Comparison of ENCODE assay signal across 14 cellular contexts in genomic region chr9:136697146-136697820, GRCh38. TPM values are rescaled to one million over a fixed set of nuclear protein-coding genes. Genes with fewer than 3 reads are reported as not detected.
A peak's percentile ranks its signal among the peaks of the same experiment; 100 is the strongest.
DNase-seq lines count a peak whose midpoint lies in the region; ATAC-seq, FAIRE-seq and TF ChIP-seq lines count a peak whose summit lies in the region.
"Had no signal": no experiment of that assay in that cellular context is flagged by ENCODE, and none has a peak within 500 bp of the region (broad histone marks: within the 10 kb centered on the region; RNA-seq: fewer than 3 reads in every experiment).

No MANE protein-coding gene starts in this region.

- H3K9ac ChIP-seq in adipocyte (ENCODE audit: low read length) (peak overlapping the region; percentile 39), HepG2 (ENCODE audit: insufficient read depth, low read depth, low read length) (peak overlapping the region; percentile 56), subcutaneous abdominal adipose tissue (ENCODE audit: low read length in 5 of 5) (peak overlapping the region in 2 of 5 donors; percentile 2 to 60)

- peak; percentile 32 for ATAC-seq in HepG2
- ATAC-seq: activated naive CD4-positive, alpha-beta T cell treated with anti-CD3 and anti-CD28 coated beads, Interleukin-2, amount 50 U/mL, for 72 hours; PC-3 had no signal

- H3K4me3 ChIP-seq in adipocyte (ENCODE audit: low read length), result no peak overlapping the region
- peak overlapping the region; percentile 45 to 73 (median 48) for H3K4me3 ChIP-seq in HepG2 (replicated peaks in 1 of 3; ENCODE audit: insufficient read depth in 1 of 3, low read depth in 2 of 3, low read length in 3 of 3)
- peak overlapping the region in 1 of 5 donors; percentile 16 for H3K4me3 ChIP-seq in subcutaneous abdominal adipose tissue (ENCODE audit: low read depth in 1 of 5, low read length in 5 of 5)
- H3K4me3 ChIP-seq: thoracic aorta had no signal

- H3K27me3 ChIP-seq in adipocyte (replicated peaks; ENCODE audit: control insufficient read depth, insufficient read depth, low read length) (peaks cover 18% of the 10 kb centered on the region), HepG2 (ENCODE audit: control insufficient read depth in 1 of 2, insufficient read depth in 2 of 2, low read length in 2 of 2) (peaks cover 8 to 23% of the 10 kb centered on the region in 2 experiments), subcutaneous abdominal adipose tissue (ENCODE audit: control insufficient read depth in 5 of 5, insufficient read depth in 4 of 5, low read length in 5 of 5) (peaks cover 0 to 4% (median 0%) of the 10 kb centered on the region in 5 donors)

- intact Hi-C loops in HepG2 (cut with micrococcal nuclease; ENCODE audit: unreplicated experiment), result loop anchor here (1.0 kb wide), 1 partner anchor 22 kb away; no protein-coding TSS in a partner anchor

- TF ChIP-seq RAD21 in HepG2 (CRISPR knock-in tag; IDR thresholded peaks at IDR 0.05), result no peak

- DNase-seq in HuH-7 (ENCODE audit: low spot score), result peak; percentile 65
- DNase-seq in adipocyte (ENCODE audit: low read depth), result no peak
- peak; percentile 28 for DNase-seq in HepG2 (ENCODE audit: low spot score)
- DNase-seq in anterior cingulate cortex (lab: John Stamatoyannopoulos, UW), result no peak
- DNase-seq in activated CD8-positive, alpha-beta memory T cell treated with anti-CD3 and anti-CD28 coated beads, Interleukin-2, amount 50 U/mL, for 48 hours, result no peak
- DNase-seq in HTR-8/SVneo (ENCODE audit: insufficient read length, low spot score), result no peak
- DNase-seq: PC-3, T-helper 9 cell had no signal

- H4K20me1 ChIP-seq in HepG2 (ENCODE audit: insufficient read depth, low read length), result no peaks in the 10 kb centered on the region

- no peak for TF ChIP-seq POLR2A in HepG2 (IDR thresholded peaks at IDR 0.05; ENCODE audit: insufficient read depth in 1 of 2, low read depth in 2 of 2, low read length in 2 of 2)

- peak overlapping the region; percentile 91 for H3K4me2 ChIP-seq in HepG2 (ENCODE audit: low read depth, low read length)

- POLR2A ChIA-PET in HepG2 (lab: Yijun Ruan, JAX), result interaction anchor here (0.8 to 3.0 kb wide), 5 partner anchors 10 to 334 kb away, joined by 3 to 30 read pairs (median 3); partner anchors contain the start of gene AGPAT2

- peak; percentile 69 for FAIRE-seq in HepG2 (lab: Jason Lieb, UNC)
- FAIRE-seq in HTR-8/SVneo (lab: Jason Lieb, UNC), result no peak
- FAIRE-seq: colon had no signal

- TF ChIP-seq CTCF in HepG2 (CRISPR knock-in tag; IDR thresholded peaks at IDR 0.05), result no peak

- H3K36me3 ChIP-seq in adipocyte (ENCODE audit: control insufficient read depth, insufficient read depth, low read length, severe bottlenecking) (no peaks in the 10 kb centered on the region), HepG2 (replicated peaks in 1 of 2; ENCODE audit: control insufficient read depth in 1 of 2, insufficient read depth in 2 of 2, low read length in 2 of 2) (no peaks in the 10 kb centered on the region), subcutaneous abdominal adipose tissue (ENCODE audit: control insufficient read depth in 5 of 5, insufficient read depth in 5 of 5, low read length in 5 of 5) (no peaks in the 10 kb centered on the region)
- H3K36me3 ChIP-seq: thoracic aorta had no signal

- whole genome bisulfite sequencing in HepG2 (ENCODE audit: low lambda C conversion rate), result 2% methylated on average over 21 of the region's 23 CpGs

- no TSS peak for BruUV-seq in HepG2 (replicated peaks; lab: Mats Ljungman, UMichigan)

- no peak overlapping the region for H2AFZ ChIP-seq in HepG2 (ENCODE audit: low read length)

- H3K4me1 ChIP-seq in adipocyte (ENCODE audit: control insufficient read depth, insufficient read depth, low read length) (peaks cover 21% of the 10 kb centered on the region), HepG2 (ENCODE audit: insufficient read depth, low read length) (peaks cover 75% of the 10 kb centered on the region), subcutaneous abdominal adipose tissue (ENCODE audit: control insufficient read depth in 5 of 5, insufficient read depth in 5 of 5, low read length in 5 of 5) (peaks cover 0 to 49% (median 39%) of the 10 kb centered on the region in 5 donors)

- H3K27ac ChIP-seq in HepG2 (ENCODE audit: extremely low read length, insufficient read depth, low read length) (peak overlapping the region; percentile 85), subcutaneous abdominal adipose tissue (ENCODE audit: low read depth, low read length) (peak overlapping the region; percentile 65)
- H3K27ac ChIP-seq: thoracic aorta had no signal

- H3K9me3 ChIP-seq in adipocyte (ENCODE audit: control insufficient read depth, low read length) (no peaks in the 10 kb centered on the region), HepG2 (ENCODE audit: low read length) (no peaks in the 10 kb centered on the region), subcutaneous abdominal adipose tissue (ENCODE audit: control insufficient read depth in 5 of 5, low read length in 5 of 5) (no peaks in the 10 kb centered on the region)
- H3K9me3 ChIP-seq: thoracic aorta had no signal

- TF ChIP-seq EP300 in HepG2 (IDR thresholded peaks at IDR 0.05; ENCODE audit: low read depth in 2 of 2, low read length in 2 of 2) (peak in 1 of 2 experiments; percentile 65; a peak in 2 of 4 replicates), HepG2 (CRISPR knock-in tag; IDR thresholded peaks at IDR 0.05; ENCODE audit: borderline replicate concordance) (no peak)

- in situ Hi-C loops in HepG2 (cut with HindIII; ENCODE audit: extremely low pct_ligation_motif_present, low pct_unique_long_range_greater_than_20kb), result no loop called here

- CTCF ChIA-PET in HepG2 (lab: Yijun Ruan, JAX; ENCODE audit: low intra/inter-chr PET ratio, low total read pairs), result no interaction called here

- H3K79me2 ChIP-seq in HepG2 (ENCODE audit: insufficient read depth, low read length), result no peaks in the 10 kb centered on the region

RNA-seq across cellular contexts. Expression of gene AGPAT2, which starts 10.0 kb away (rescaled TPM):
- total RNA-seq in HepG2 (2016; rRNA removed; fragmentation: Illumina TruSeq; extraction: Trizol), result 2.5 and 3.9 TPM in 2 replicates
- 5.2 and 5.9 TPM in 2 replicates for total RNA-seq in HepG2 (2016; cell fraction: cytosol; rRNA removed; fragmentation: Illumina TruSeq; extraction: Trizol; ENCODE audit: low read depth)
- total RNA-seq in HepG2 (2016; cell fraction: insoluble cytoplasmic fraction; rRNA removed; fragmentation: Illumina TruSeq; extraction: Trizol), result 2.1 and 3.5 TPM in 2 replicates
- 6.3 and 6.7 TPM in 2 replicates for total RNA-seq in HepG2 (2016; cell fraction: membrane; rRNA removed; fragmentation: Illumina TruSeq; extraction: Trizol)
- 3.1 and 3.9 TPM in 2 replicates for total RNA-seq in HepG2 (2016; cell fraction: nucleus; rRNA removed; fragmentation: Illumina TruSeq; extraction: Trizol)
- polyA plus RNA-seq in HepG2 (2011; rRNA removed), result 25.8 and 33.0 TPM in 2 replicates
- polyA plus RNA-seq in HepG2 (2011; cell fraction: cytosol; rRNA removed), result 34.1 and 37.6 TPM in 2 replicates
- 32.1 and 35.6 TPM in 2 replicates for polyA plus RNA-seq in HepG2 (2011; cell fraction: nucleus; rRNA removed)
- polyA plus RNA-seq in HepG2 (2012), result 9.3 and 10.6 TPM in 2 replicates
- polyA plus RNA-seq in HepG2 (2016; cell fraction: cytosol; fragmentation: Illumina TruSeq; extraction: Trizol; ENCODE audit: low read depth), result 8.4 and 9.1 TPM in 2 replicates
- polyA plus RNA-seq in HepG2 (2016; cell fraction: insoluble cytoplasmic fraction; fragmentation: Illumina TruSeq; extraction: Trizol; ENCODE audit: low read depth), result 3.6 and 3.8 TPM in 2 replicates
- 9.7 and 9.8 TPM in 2 replicates for polyA plus RNA-seq in HepG2 (2016; cell fraction: membrane; fragmentation: Illumina TruSeq; extraction: Trizol; ENCODE audit: low read depth)
- 8.2 and 8.4 TPM in 2 replicates for polyA plus RNA-seq in HepG2 (2016; cell fraction: nucleus; fragmentation: Illumina TruSeq; extraction: Trizol; ENCODE audit: insufficient read depth, low read depth)
- polyA minus RNA-seq in HepG2 (2011; rRNA and poly(A)+ RNA removed; ENCODE audit: low replicate concordance), result 34.1 and 96.5 TPM in 2 replicates
- 12.3 and 17.9 TPM in 2 replicates for polyA minus RNA-seq in HepG2 (2011; cell fraction: cytosol; rRNA and poly(A)+ RNA removed)
- 6.1 and 6.2 TPM in 2 replicates for polyA minus RNA-seq in HepG2 (2011; cell fraction: nucleus; rRNA and poly(A)+ RNA removed)

RNA-seq across cellular contexts. Expression of gene DIPK1B, which starts 15.1 kb away (rescaled TPM):
- total RNA-seq in HepG2 (2016; rRNA removed; fragmentation: Illumina TruSeq; extraction: Trizol), result 0.18 and 0.28 TPM in 2 replicates
- total RNA-seq in HepG2 (2016; cell fraction: cytosol; rRNA removed; fragmentation: Illumina TruSeq; extraction: Trizol; ENCODE audit: low read depth), result 0.91 and 1.1 TPM in 2 replicates
- 0.28 and 0.41 TPM in 2 replicates for total RNA-seq in HepG2 (2016; cell fraction: insoluble cytoplasmic fraction; rRNA removed; fragmentation: Illumina TruSeq; extraction: Trizol)
- total RNA-seq in HepG2 (2016; cell fraction: membrane; rRNA removed; fragmentation: Illumina TruSeq; extraction: Trizol), result 0.99 and 1.2 TPM in 2 replicates
- 0.16 TPM in 1 of 2 replicates, not detected in the other for total RNA-seq in HepG2 (2016; cell fraction: nucleus; rRNA removed; fragmentation: Illumina TruSeq; extraction: Trizol)
- 3.9 and 7.2 TPM in 2 replicates for polyA plus RNA-seq in HepG2 (2011; rRNA removed)
- 4.8 and 7.5 TPM in 2 replicates for polyA plus RNA-seq in HepG2 (2011; cell fraction: cytosol; rRNA removed)
- polyA plus RNA-seq in HepG2 (2011; cell fraction: nucleus; rRNA removed), result 17.3 and 19.2 TPM in 2 replicates
- polyA plus RNA-seq in HepG2 (2012), result 3.2 TPM in 2 replicates
- polyA plus RNA-seq in HepG2 (2016; cell fraction: cytosol; fragmentation: Illumina TruSeq; extraction: Trizol; ENCODE audit: low read depth), result 1.3 TPM in 2 replicates
- polyA plus RNA-seq in HepG2 (2016; cell fraction: insoluble cytoplasmic fraction; fragmentation: Illumina TruSeq; extraction: Trizol; ENCODE audit: low read depth), result 0.28 and 0.45 TPM in 2 replicates
- polyA plus RNA-seq in HepG2 (2016; cell fraction: membrane; fragmentation: Illumina TruSeq; extraction: Trizol; ENCODE audit: low read depth), result 1.1 TPM in 2 replicates
- 0.56 and 0.57 TPM in 2 replicates for polyA plus RNA-seq in HepG2 (2016; cell fraction: nucleus; fragmentation: Illumina TruSeq; extraction: Trizol; ENCODE audit: insufficient read depth, low read depth)
- 0.07 and 7.1 TPM in 2 replicates for polyA minus RNA-seq in HepG2 (2011; rRNA and poly(A)+ RNA removed; ENCODE audit: low replicate concordance)
- 2.7 and 3.6 TPM in 2 replicates for polyA minus RNA-seq in HepG2 (2011; cell fraction: cytosol; rRNA and poly(A)+ RNA removed)
- 1.2 TPM in 2 replicates for polyA minus RNA-seq in HepG2 (2011; cell fraction: nucleus; rRNA and poly(A)+ RNA removed)

RNA-seq across cellular contexts. Expression of gene EGFL7, which starts 34.6 kb away (rescaled TPM):
- total RNA-seq in HepG2 (2016; rRNA removed; fragmentation: Illumina TruSeq; extraction: Trizol), result 0.20 TPM in 1 of 2 replicates, not detected in the other
- total RNA-seq in HepG2 (2016; cell fraction: cytosol; rRNA removed; fragmentation: Illumina TruSeq; extraction: Trizol; ENCODE audit: low read depth), result 0.61 and 0.88 TPM in 2 replicates
- total RNA-seq in HepG2 (2016; cell fraction: insoluble cytoplasmic fraction; rRNA removed; fragmentation: Illumina TruSeq; extraction: Trizol), result 0.19 and 0.32 TPM in 2 replicates
- 0.59 and 0.93 TPM in 2 replicates for total RNA-seq in HepG2 (2016; cell fraction: membrane; rRNA removed; fragmentation: Illumina TruSeq; extraction: Trizol)
- total RNA-seq in HepG2 (2016; cell fraction: nucleus; rRNA removed; fragmentation: Illumina TruSeq; extraction: Trizol), result 0.40 TPM in 1 of 2 replicates, not detected in the other
- polyA plus RNA-seq in HepG2 (2011; rRNA removed), result 5.1 and 10.3 TPM in 2 replicates
- polyA plus RNA-seq in HepG2 (2011; cell fraction: cytosol; rRNA removed), result 7.6 and 12.5 TPM in 2 replicates
- 20.6 and 22.6 TPM in 2 replicates for polyA plus RNA-seq in HepG2 (2011; cell fraction: nucleus; rRNA removed)
- polyA plus RNA-seq in HepG2 (2012), result 1.6 and 2.3 TPM in 2 replicates
- polyA plus RNA-seq in HepG2 (2016; cell fraction: cytosol; fragmentation: Illumina TruSeq; extraction: Trizol; ENCODE audit: low read depth), result 0.54 and 0.89 TPM in 2 replicates
- polyA plus RNA-seq in HepG2 (2016; cell fraction: insoluble cytoplasmic fraction; fragmentation: Illumina TruSeq; extraction: Trizol; ENCODE audit: low read depth), result 0.20 and 0.56 TPM in 2 replicates
- 0.68 and 0.72 TPM in 2 replicates for polyA plus RNA-seq in HepG2 (2016; cell fraction: membrane; fragmentation: Illumina TruSeq; extraction: Trizol; ENCODE audit: low read depth)
- polyA plus RNA-seq in HepG2 (2016; cell fraction: nucleus; fragmentation: Illumina TruSeq; extraction: Trizol; ENCODE audit: insufficient read depth, low read depth), result not detected in 2 replicates
- polyA minus RNA-seq in HepG2 (2011; rRNA and poly(A)+ RNA removed; ENCODE audit: low replicate concordance), result 3.6 and 4.7 TPM in 2 replicates
- polyA minus RNA-seq in HepG2 (2011; cell fraction: cytosol; rRNA and poly(A)+ RNA removed), result 3.1 and 3.3 TPM in 2 replicates
- 1.9 and 3.0 TPM in 2 replicates for polyA minus RNA-seq in HepG2 (2011; cell fraction: nucleus; rRNA and poly(A)+ RNA removed)

RNA-seq across cellular contexts. Expression of gene LCN10, which starts 45.5 kb away (rescaled TPM):
- 0.14 and 0.53 TPM in 2 replicates for total RNA-seq in HepG2 (2016; rRNA removed; fragmentation: Illumina TruSeq; extraction: Trizol)
- not detected in 2 replicates for total RNA-seq in HepG2 (2016; cell fraction: cytosol; rRNA removed; fragmentation: Illumina TruSeq; extraction: Trizol; ENCODE audit: low read depth)
- total RNA-seq in HepG2 (2016; cell fraction: insoluble cytoplasmic fraction; rRNA removed; fragmentation: Illumina TruSeq; extraction: Trizol), result 0.13 and 0.19 TPM in 2 replicates
- 0.34 TPM in 2 replicates for total RNA-seq in HepG2 (2016; cell fraction: membrane; rRNA removed; fragmentation: Illumina TruSeq; extraction: Trizol)
- total RNA-seq in HepG2 (2016; cell fraction: nucleus; rRNA removed; fragmentation: Illumina TruSeq; extraction: Trizol), result 0.22 TPM in 1 of 2 replicates, not detected in the other
- 0.61 and 0.84 TPM in 2 replicates for polyA plus RNA-seq in HepG2 (2011; rRNA removed)
- polyA plus RNA-seq in HepG2 (2011; cell fraction: cytosol; rRNA removed), result 0.82 and 1.0 TPM in 2 replicates
- 0.85 and 1.8 TPM in 2 replicates for polyA plus RNA-seq in HepG2 (2011; cell fraction: nucleus; rRNA removed)
- 1.5 and 1.8 TPM in 2 replicates for polyA plus RNA-seq in HepG2 (2012)
- 0.18 and 0.24 TPM in 2 replicates for polyA plus RNA-seq in HepG2 (2016; cell fraction: cytosol; fragmentation: Illumina TruSeq; extraction: Trizol; ENCODE audit: low read depth)
- polyA plus RNA-seq in HepG2 (2016; cell fraction: insoluble cytoplasmic fraction; fragmentation: Illumina TruSeq; extraction: Trizol; ENCODE audit: low read depth), result 0.27 and 0.43 TPM in 2 replicates
- polyA plus RNA-seq in HepG2 (2016; cell fraction: membrane; fragmentation: Illumina TruSeq; extraction: Trizol; ENCODE audit: low read depth), result 0.15 and 0.43 TPM in 2 replicates
- 0.41 and 0.74 TPM in 2 replicates for polyA plus RNA-seq in HepG2 (2016; cell fraction: nucleus; fragmentation: Illumina TruSeq; extraction: Trizol; ENCODE audit: insufficient read depth, low read depth)
- polyA minus RNA-seq in HepG2 (2011; rRNA and poly(A)+ RNA removed; ENCODE audit: low replicate concordance), result 0.30 and 1.0 TPM in 2 replicates
- polyA minus RNA-seq in HepG2 (2011; cell fraction: cytosol; rRNA and poly(A)+ RNA removed), result not detected in 2 replicates
- polyA minus RNA-seq in HepG2 (2011; cell fraction: nucleus; rRNA and poly(A)+ RNA removed), result not detected in 2 replicates
- total RNA-seq: fibroblast of lung, PC-3 had no signal
- polyA plus RNA-seq: fibroblast of lung had no signal

RNA-seq across cellular contexts. Expression of gene LCN6, which starts 51.0 kb away (rescaled TPM):
- not detected in 2 replicates for total RNA-seq in HepG2 (2016; rRNA removed; fragmentation: Illumina TruSeq; extraction: Trizol)
- not detected in 2 replicates for total RNA-seq in HepG2 (2016; cell fraction: cytosol; rRNA removed; fragmentation: Illumina TruSeq; extraction: Trizol; ENCODE audit: low read depth)
- not detected in 2 replicates for total RNA-seq in HepG2 (2016; cell fraction: insoluble cytoplasmic fraction; rRNA removed; fragmentation: Illumina TruSeq; extraction: Trizol)
- not detected in 2 replicates for total RNA-seq in HepG2 (2016; cell fraction: membrane; rRNA removed; fragmentation: Illumina TruSeq; extraction: Trizol)
- not detected in 2 replicates for total RNA-seq in HepG2 (2016; cell fraction: nucleus; rRNA removed; fragmentation: Illumina TruSeq; extraction: Trizol)
- polyA plus RNA-seq in HepG2 (2011; rRNA removed), result not detected in 2 replicates
- not detected in 2 replicates for polyA plus RNA-seq in HepG2 (2011; cell fraction: cytosol; rRNA removed)
- polyA plus RNA-seq in HepG2 (2011; cell fraction: nucleus; rRNA removed), result not detected in 2 replicates
- polyA plus RNA-seq in HepG2 (2012), result not detected in 2 replicates
- polyA plus RNA-seq in HepG2 (2016; cell fraction: cytosol; fragmentation: Illumina TruSeq; extraction: Trizol; ENCODE audit: low read depth), result not detected in 2 replicates
- not detected in 2 replicates for polyA plus RNA-seq in HepG2 (2016; cell fraction: insoluble cytoplasmic fraction; fragmentation: Illumina TruSeq; extraction: Trizol; ENCODE audit: low read depth)
- not detected in 2 replicates for polyA plus RNA-seq in HepG2 (2016; cell fraction: membrane; fragmentation: Illumina TruSeq; extraction: Trizol; ENCODE audit: low read depth)
- not detected in 2 replicates for polyA plus RNA-seq in HepG2 (2016; cell fraction: nucleus; fragmentation: Illumina TruSeq; extraction: Trizol; ENCODE audit: insufficient read depth, low read depth)
- not detected in 2 replicates for polyA minus RNA-seq in HepG2 (2011; rRNA and poly(A)+ RNA removed; ENCODE audit: low replicate concordance)
- not detected in 2 replicates for polyA minus RNA-seq in HepG2 (2011; cell fraction: cytosol; rRNA and poly(A)+ RNA removed)
- polyA minus RNA-seq in HepG2 (2011; cell fraction: nucleus; rRNA and poly(A)+ RNA removed), result not detected in 2 replicates
- total RNA-seq: activated naive CD4-positive, alpha-beta T cell treated with anti-CD3 and anti-CD28 coated beads, Interleukin-2, amount 50 U/mL, for 72 hours; fibroblast of lung; PC-3; skeletal muscle tissue had no signal
- polyA plus RNA-seq: fibroblast of lung had no signal

Comparison
In these comparisons a context has a peak if more than half of its experiments do, and no peak if none do; other contexts are left out.
1. DNase-seq: peak in HuH-7 (single experiment) and HepG2 (single experiment); none in adipocyte (single experiment), anterior cingulate cortex (0 of 58), activated CD8-positive, alpha-beta memory T cell treated with anti-CD3 and anti-CD28 coated beads, Interleukin-2, amount 50 U/mL, for 48 hours (single experiment) and HTR-8/SVneo (single experiment).